26 cellular contexts compared by ENCODE assay signal in the genomic region with DNA sequence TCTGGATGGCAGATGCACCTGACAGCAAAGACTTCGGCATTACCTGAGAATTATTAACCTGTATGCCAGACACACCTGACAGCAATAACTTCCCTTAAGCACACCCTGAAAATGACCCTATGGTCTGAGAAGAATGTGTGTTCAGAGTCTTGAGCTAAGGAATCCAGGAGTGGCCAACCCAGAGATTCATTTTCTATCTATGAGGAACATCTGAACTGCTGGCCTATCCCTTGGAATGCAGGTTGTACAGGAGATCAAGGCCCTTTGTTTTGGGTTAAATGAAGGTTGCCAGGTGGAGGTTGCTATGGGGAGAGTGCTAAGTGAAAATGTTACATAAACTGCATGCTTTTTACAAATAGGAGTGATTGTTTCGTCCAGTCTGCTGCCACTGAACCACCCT.
"Had no signal": no experiment of that assay in that cellular context is flagged by ENCODE, and none has a peak within 500 bp of the region (broad histone marks: within the 10 kb centered on the region; RNA-seq: fewer than 3 reads in every experiment).

No MANE protein-coding gene starts in this region.

- DNase-seq: cerebellar nuclear complex; cortex of kidney; effector memory CD8-positive, alpha-beta T cell; heart left ventricle; hypothalamus; immature natural killer cell; left lung; mesenchymal stem cell; mucosa of descending colon; naive B cell; right cardiac atrium; stimulated activated CD4-positive, alpha-beta T cell treated with anti-CD3 and anti-CD28 coated beads, Interleukin-15, amount 100 ng/mL, for 24 hours; stimulated activated CD4-positive, alpha-beta T cell treated with anti-CD3 and anti-CD28 coated beads, Interleukin-2, amount 100 ng/mL, for 48 hours; stimulated activated naive B cell treated with anti-CD40 and anti-IgM and Interleukin-4, amounts not matched to agents 10 μg/mL and 1 μg/mL and 100 μg/mL, for 72 hours; transverse colon had no signal

- H3K4me3 ChIP-seq: esophagus muscularis mucosa, gastroesophageal sphincter, heart left ventricle, left lung, mucosa of descending colon, prostate gland, skin epidermis, transverse colon had no signal

- H3K9me3 ChIP-seq: esophagus muscularis mucosa, gastroesophageal sphincter, heart left ventricle, left lung, mucosa of descending colon, neutrophil, prostate gland, transverse colon had no signal

- H3K27me3 ChIP-seq: esophagus muscularis mucosa, gastroesophageal sphincter, left lung, neutrophil, transverse colon had no signal

- H3K4me1 Mint-ChIP-seq: immature natural killer cell; naive B cell; stimulated activated naive B cell treated with anti-CD40 and anti-IgM and Interleukin-4, amounts not matched to agents 10 μg/mL and 1 μg/mL and 100 μg/mL, for 72 hours had no signal

- H3K9ac ChIP-seq: parathyroid adenoma had no signal

- H3K79me2 ChIP-seq: parathyroid adenoma had no signal

- H3K4me1 ChIP-seq: foreskin keratinocyte, heart left ventricle, left lung, prostate gland, transverse colon had no signal

- H3K27me3 Mint-ChIP-seq: effector memory CD8-positive, alpha-beta T cell; natural killer cell treated with Interleukin-12 subunit alpha and Interleukin-12 subunit beta and Interleukin-15 and Interleukin-18, amount 100 ng/mL, for 72 hours; stimulated activated naive B cell treated with anti-CD40 and anti-IgM and Interleukin-4, amounts not matched to agents 10 μg/mL and 1 μg/mL and 100 μg/mL, for 72 hours had no signal

- H3K9me3 Mint-ChIP-seq: natural killer cell treated with Interleukin-12 subunit alpha and Interleukin-12 subunit beta and Interleukin-15 and Interleukin-18, amount 100 ng/mL, for 72 hours; neural crest cell; stimulated activated naive B cell treated with anti-CD40 and anti-IgM and Interleukin-4, amounts not matched to agents 10 μg/mL and 1 μg/mL and 100 μg/mL, for 72 hours; stimulated activated naive CD8-positive, alpha-beta T cell treated with anti-CD3 and anti-CD28 coated beads, Interleukin-15, Interleukin-2, amounts not matched to agents 100 ng/mL and 50 ng/mL, for 24 hours had no signal

- H3K36me3 ChIP-seq: esophagus muscularis mucosa, gastroesophageal sphincter, heart left ventricle, left lung, neutrophil, prostate gland, transverse colon had no signal

- H3K27ac ChIP-seq: esophagus muscularis mucosa, foreskin keratinocyte, gastroesophageal sphincter, heart left ventricle, left lung, neutrophil, parathyroid adenoma, prostate gland, skin epidermis, transverse colon had no signal

- H3K4me3 Mint-ChIP-seq: effector memory CD8-positive, alpha-beta T cell; immature natural killer cell; mesothelial cell of epicardium; naive B cell; natural killer cell treated with Interleukin-12 subunit alpha and Interleukin-12 subunit beta and Interleukin-15 and Interleukin-18, amount 100 ng/mL, for 72 hours; neural crest cell; stimulated activated naive B cell treated with anti-CD40 and anti-IgM and Interleukin-4, amounts not matched to agents 10 μg/mL and 1 μg/mL and 100 μg/mL, for 72 hours; stimulated activated naive CD8-positive, alpha-beta T cell treated with anti-CD3 and anti-CD28 coated beads, Interleukin-15, Interleukin-2, amounts not matched to agents 100 ng/mL and 50 ng/mL, for 24 hours had no signal

- H3K36me3 Mint-ChIP-seq: immature natural killer cell; mesothelial cell of epicardium; naive B cell; natural killer cell treated with Interleukin-12 subunit alpha and Interleukin-12 subunit beta and Interleukin-15 and Interleukin-18, amount 100 ng/mL, for 72 hours; stimulated activated naive B cell treated with anti-CD40 and anti-IgM and Interleukin-4, amounts not matched to agents 10 μg/mL and 1 μg/mL and 100 μg/mL, for 72 hours had no signal

- H2AFZ ChIP-seq: parathyroid adenoma had no signal

- H3K27ac Mint-ChIP-seq: effector memory CD8-positive, alpha-beta T cell; immature natural killer cell; mesothelial cell of epicardium; naive B cell; natural killer cell treated with Interleukin-12 subunit alpha and Interleukin-12 subunit beta and Interleukin-15 and Interleukin-18, amount 100 ng/mL, for 72 hours; stimulated activated naive B cell treated with anti-CD40 and anti-IgM and Interleukin-4, amounts not matched to agents 10 μg/mL and 1 μg/mL and 100 μg/mL, for 72 hours; stimulated activated naive CD8-positive, alpha-beta T cell treated with anti-CD3 and anti-CD28 coated beads, Interleukin-15, Interleukin-2, amounts not matched to agents 100 ng/mL and 50 ng/mL, for 24 hours had no signal

- ATAC-seq: effector memory CD8-positive, alpha-beta T cell; gastroesophageal sphincter; heart left ventricle; left lung; mucosa of descending colon; natural killer cell treated with Interleukin-12 subunit alpha and Interleukin-12 subunit beta and Interleukin-15 and Interleukin-18, amount 100 ng/mL, for 72 hours; right cardiac atrium; stimulated activated naive B cell treated with anti-CD40 and anti-IgM and Interleukin-4, amounts not matched to agents 10 μg/mL and 1 μg/mL and 100 μg/mL, for 72 hours had no signal
